1 cellular context compared by ENCODE assay signal in the genomic region with DNA sequence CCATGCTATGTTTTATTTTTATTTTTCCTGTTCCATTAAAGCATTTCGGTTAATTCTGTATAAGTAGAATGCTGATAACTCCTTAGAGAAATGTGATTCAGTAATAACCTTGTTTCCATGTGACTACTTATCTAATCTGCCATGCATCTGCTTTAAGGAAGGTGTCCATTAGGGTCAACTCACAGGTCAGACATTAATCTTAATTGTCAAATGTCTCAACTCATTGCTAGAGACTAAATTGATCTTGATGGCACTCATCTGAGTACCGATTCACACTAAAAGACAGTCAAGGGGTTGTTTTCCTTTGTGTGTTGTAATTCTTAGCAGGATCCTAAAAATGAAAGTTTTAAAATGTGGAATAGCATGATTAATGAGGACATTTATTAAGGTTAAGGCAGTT.
TF ChIP-seq lines count a peak whose summit lies in the region.

No MANE protein-coding gene starts in this region.

TF ChIP-seq in WTC11, 78 proteins besides CTCF, POLR2A, EP300 and RAD21 (continued from another document):
- TF ChIP-seq, protein P1, sequence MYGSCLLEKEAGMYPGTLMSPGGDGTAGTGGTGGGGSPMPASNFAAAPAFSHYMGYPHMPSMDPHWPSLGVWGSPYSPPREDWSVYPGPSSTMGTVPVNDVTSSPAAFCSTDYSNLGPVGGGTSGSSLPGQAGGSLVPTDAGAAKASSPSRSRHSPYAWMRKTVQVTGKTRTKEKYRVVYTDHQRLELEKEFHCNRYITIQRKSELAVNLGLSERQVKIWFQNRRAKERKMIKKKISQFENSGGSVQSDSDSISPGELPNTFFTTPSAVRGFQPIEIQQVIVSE (CRISPR knock-in tag; IDR thresholded peaks at IDR 0.05; ENCODE audit: borderline replicate concordance): no peak
- TF ChIP-seq ZNF138 (CRISPR knock-in tag; conservative IDR thresholded peaks at IDR 0.05) (no peak), KAT7 (CRISPR knock-in tag; IDR thresholded peaks at IDR 0.05; ENCODE audit: borderline replicate concordance) (no peak), ATF1 (CRISPR knock-in tag; IDR thresholded peaks at IDR 0.05) (no peak), ZNF317 (CRISPR knock-in tag; IDR thresholded peaks at IDR 0.05; ENCODE audit: borderline replicate concordance, low read depth) (no peak), ELF4 (CRISPR knock-in tag; IDR thresholded peaks at IDR 0.05; ENCODE audit: low read depth) (no peak), JUN (CRISPR knock-in tag; IDR thresholded peaks at IDR 0.05) (no peak), ZNF396 (CRISPR knock-in tag; IDR thresholded peaks at IDR 0.05; ENCODE audit: borderline replicate concordance) (no peak), NFYB (CRISPR knock-in tag; conservative IDR thresholded peaks at IDR 0.05; ENCODE audit: low read depth) (no peak), HMGA2 (CRISPR knock-in tag; IDR thresholded peaks at IDR 0.05) (no peak)
- TF ChIP-seq, protein P2, sequence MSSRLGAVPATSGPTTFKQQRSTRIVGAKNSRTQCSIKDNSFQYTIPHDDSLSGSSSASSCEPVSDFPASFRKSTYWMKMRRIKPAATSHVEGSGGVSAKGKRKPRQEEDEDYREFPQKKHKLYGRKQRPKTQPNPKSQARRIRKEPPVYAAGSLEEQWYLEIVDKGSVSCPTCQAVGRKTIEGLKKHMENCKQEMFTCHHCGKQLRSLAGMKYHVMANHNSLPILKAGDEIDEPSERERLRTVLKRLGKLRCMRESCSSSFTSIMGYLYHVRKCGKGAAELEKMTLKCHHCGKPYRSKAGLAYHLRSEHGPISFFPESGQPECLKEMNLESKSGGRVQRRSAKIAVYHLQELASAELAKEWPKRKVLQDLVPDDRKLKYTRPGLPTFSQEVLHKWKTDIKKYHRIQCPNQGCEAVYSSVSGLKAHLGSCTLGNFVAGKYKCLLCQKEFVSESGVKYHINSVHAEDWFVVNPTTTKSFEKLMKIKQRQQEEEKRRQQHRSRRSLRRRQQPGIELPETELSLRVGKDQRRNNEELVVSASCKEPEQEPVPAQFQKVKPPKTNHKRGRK (CRISPR knock-in tag; IDR thresholded peaks at IDR 0.05; ENCODE audit: borderline replicate concordance): no peak
- TF ChIP-seq, protein P3, sequence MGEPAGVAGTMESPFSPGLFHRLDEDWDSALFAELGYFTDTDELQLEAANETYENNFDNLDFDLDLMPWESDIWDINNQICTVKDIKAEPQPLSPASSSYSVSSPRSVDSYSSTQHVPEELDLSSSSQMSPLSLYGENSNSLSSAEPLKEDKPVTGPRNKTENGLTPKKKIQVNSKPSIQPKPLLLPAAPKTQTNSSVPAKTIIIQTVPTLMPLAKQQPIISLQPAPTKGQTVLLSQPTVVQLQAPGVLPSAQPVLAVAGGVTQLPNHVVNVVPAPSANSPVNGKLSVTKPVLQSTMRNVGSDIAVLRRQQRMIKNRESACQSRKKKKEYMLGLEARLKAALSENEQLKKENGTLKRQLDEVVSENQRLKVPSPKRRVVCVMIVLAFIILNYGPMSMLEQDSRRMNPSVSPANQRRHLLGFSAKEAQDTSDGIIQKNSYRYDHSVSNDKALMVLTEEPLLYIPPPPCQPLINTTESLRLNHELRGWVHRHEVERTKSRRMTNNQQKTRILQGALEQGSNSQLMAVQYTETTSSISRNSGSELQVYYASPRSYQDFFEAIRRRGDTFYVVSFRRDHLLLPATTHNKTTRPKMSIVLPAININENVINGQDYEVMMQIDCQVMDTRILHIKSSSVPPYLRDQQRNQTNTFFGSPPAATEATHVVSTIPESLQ (CRISPR knock-in tag; IDR thresholded peaks at IDR 0.05): no peak
